In genomic region chr18:10135302-10135926, GRCh38 we compare ENCODE assay signal across 30 cellular contexts.
DNase-seq lines count a peak whose midpoint lies in the region; ATAC-seq, FAIRE-seq and TF ChIP-seq lines count a peak whose summit lies in the region.
"Had no signal": no experiment of that assay in that cellular context is flagged by ENCODE, and none has a peak within 500 bp of the region (broad histone marks: within the 10 kb centered on the region; RNA-seq: fewer than 3 reads in every experiment).

No MANE protein-coding gene starts in this region.

- H3K36me3 Mint-ChIP-seq in activated CD4-positive, alpha-beta T cell treated with anti-CD3 and anti-CD28 coated beads for 36 hours (ENCODE audit: low read depth) = no peaks in the 10 kb centered on the region
- no peaks in the 10 kb centered on the region for H3K36me3 Mint-ChIP-seq in astrocyte (ENCODE audit: low read depth, unreplicated experiment)
- H3K36me3 Mint-ChIP-seq in activated T-cell treated with anti-CD3 and anti-CD28 coated beads, Interleukin-2, amount 50 U/mL, for 24 hours (ENCODE audit: low read depth) = no peaks in the 10 kb centered on the region
- H3K36me3 Mint-ChIP-seq: CD4-positive, alpha-beta memory T cell had no signal

- no peaks in the 10 kb centered on the region for H3K9me3 Mint-ChIP-seq in activated CD4-positive, alpha-beta T cell treated with anti-CD3 and anti-CD28 coated beads for 36 hours (ENCODE audit: low read depth)
- H3K9me3 Mint-ChIP-seq in astrocyte (ENCODE audit: unreplicated experiment) = peaks cover 2% of the 10 kb centered on the region
- H3K9me3 Mint-ChIP-seq in activated T-cell treated with anti-CD3 and anti-CD28 coated beads, Interleukin-2, amount 50 U/mL, for 24 hours = no peaks in the 10 kb centered on the region
- H3K9me3 Mint-ChIP-seq: CD4-positive, alpha-beta memory T cell had no signal

- H4K8ac ChIP-seq in mesenchymal stem cell (ENCODE audit: low read length) = no peak overlapping the region

- H3K4ac ChIP-seq in mesenchymal stem cell (ENCODE audit: low read depth in 1 of 2, low read length in 2 of 2) = no peak overlapping the region

- peaks cover 7% of the 10 kb centered on the region for H3K4me1 Mint-ChIP-seq in activated CD4-positive, alpha-beta T cell treated with anti-CD3 and anti-CD28 coated beads for 36 hours
- H3K4me1 Mint-ChIP-seq in astrocyte (ENCODE audit: low read depth, unreplicated experiment) = peaks cover 28% of the 10 kb centered on the region
- H3K4me1 Mint-ChIP-seq in activated T-cell treated with anti-CD3 and anti-CD28 coated beads, Interleukin-2, amount 50 U/mL, for 24 hours (ENCODE audit: low read depth) = peaks cover 9% of the 10 kb centered on the region
- H3K4me1 Mint-ChIP-seq: CD4-positive, alpha-beta memory T cell had no signal

- H3K79me2 ChIP-seq in astrocyte (ENCODE audit: insufficient read depth, low read length) = no peaks in the 10 kb centered on the region

- DNase-seq in activated CD4-positive, alpha-beta T cell treated with anti-CD3 and anti-CD28 coated beads for 36 hours = no peak
- no peak for DNase-seq in activated CD4-positive, alpha-beta T cell treated with anti-CD3 and anti-CD28 coated beads, Interleukin-2, amount 50 U/mL, for 4 hours
- DNase-seq in astrocyte (ENCODE audit: low read depth) (no peak), mesenchymal stem cell (no peak), HT-29 (ENCODE audit: low spot score) (no peak)
- DNase-seq in stimulated activated CD4-positive, alpha-beta T cell treated with anti-CD3 and anti-CD28 coated beads, Interleukin-12 subunit alpha, Interleukin-12 subunit beta, amount 100 ng/mL, for 4 hours = no peak
- DNase-seq in activated T-cell treated with anti-CD3 and anti-CD28 coated beads, Interleukin-2, amount 50 U/mL, for 24 hours = no peak
- DNase-seq: ACHN; Caco-2; CD4-positive, alpha-beta memory T cell; DMS 273 treated with DMSO at 0.1 percent for 48 hours; DMS79 treated with DMSO at 0.1 percent for 48 hours; Karpas-422; MG63; NCI-H1048; NCI-H1417 treated with DMSO at 0.1 percent for 48 hours; NCI-H187 treated with DMSO at 0.1 percent for 48 hours; NCI-H2107; NCI-H446 treated with DMSO at 0.1 percent for 48 hours; NCI-H526 treated with DMSO at 0.1 percent for 48 hours; OCI-M1 had no signal

- H3K27ac ChIP-seq in astrocyte (ENCODE audit: low read depth, low read length) (no peak overlapping the region), mesenchymal stem cell (ENCODE audit: low read length, poor library complexity, severe bottlenecking) (no peak overlapping the region)
- H3K27ac ChIP-seq: 22Rv1; BLaER1 treated with 17β-estradiol and CSF1 and Interleukin-3, amounts not matched to agents 10 nM and 100 nM; SJSA1 had no signal

- FAIRE-seq in astrocyte (lab: Jason Lieb, UNC) = peak; percentile 39
- FAIRE-seq: GM12891, RCC 7860 had no signal

- no peak overlapping the region for H3K4me2 ChIP-seq in astrocyte (ENCODE audit: low read length)
- no peak overlapping the region for H3K4me2 ChIP-seq in mesenchymal stem cell (ENCODE audit: low read length, poor library complexity, severe bottlenecking)
- H3K4me2 ChIP-seq: BLaER1 treated with 17β-estradiol and CSF1 and Interleukin-3, amounts not matched to agents 10 nM and 100 nM; GM23338 had no signal

- POLR2A ChIA-PET in activated CD4-positive, alpha-beta T cell treated with anti-CD3 and anti-CD28 coated beads for 36 hours (lab: Charles Lee) = no interaction called here

- H3K14ac ChIP-seq in mesenchymal stem cell (ENCODE audit: low read length in 2 of 2) = no peak overlapping the region

- H3K79me1 ChIP-seq in mesenchymal stem cell (replicated peaks; ENCODE audit: low read length, poor library complexity, severe bottlenecking) = no peaks in the 10 kb centered on the region

- intact Hi-C loops in activated CD4-positive, alpha-beta T cell treated with anti-CD3 and anti-CD28 coated beads for 36 hours (cut with DNase I, micrococcal nuclease) = no loop called here

- no peak overlapping the region for H3K27ac Mint-ChIP-seq in activated CD4-positive, alpha-beta T cell treated with anti-CD3 and anti-CD28 coated beads for 36 hours
- H3K27ac Mint-ChIP-seq in astrocyte (ENCODE audit: unreplicated experiment) = no peak overlapping the region
- no peak overlapping the region for H3K27ac Mint-ChIP-seq in activated T-cell treated with anti-CD3 and anti-CD28 coated beads, Interleukin-2, amount 50 U/mL, for 24 hours
- H3K27ac Mint-ChIP-seq: CD4-positive, alpha-beta memory T cell; GM23338 had no signal

- no peak overlapping the region for H3K23ac ChIP-seq in mesenchymal stem cell (ENCODE audit: low read length in 2 of 2)

- no peak overlapping the region for H2AK5ac ChIP-seq in mesenchymal stem cell (ENCODE audit: low read length, severe bottlenecking)

- peak overlapping the region in 1 of 2 experiments; percentile 28 for H3K18ac ChIP-seq in mesenchymal stem cell (ENCODE audit: low read depth in 1 of 2, low read length in 2 of 2)

- peaks cover 3% of the 10 kb centered on the region for H3K27me3 ChIP-seq in astrocyte (ENCODE audit: insufficient read depth, low read length)
- H3K27me3 ChIP-seq in mesenchymal stem cell (ENCODE audit: control insufficient read depth in 1 of 2, insufficient read depth in 1 of 2, low read length in 2 of 2) = peaks cover 5% of the 10 kb centered on the region in 2 experiments
- H3K27me3 ChIP-seq: MG63, SJSA1 had no signal

- no peak overlapping the region for H2BK15ac ChIP-seq in mesenchymal stem cell (ENCODE audit: low read depth, poor library complexity, severe bottlenecking)

- no peaks in the 10 kb centered on the region for H4K20me1 ChIP-seq in astrocyte (ENCODE audit: insufficient read depth, low read length)
- H4K20me1 ChIP-seq: BLaER1 treated with 17β-estradiol and CSF1 and Interleukin-3, amounts not matched to agents 10 nM and 100 nM had no signal

- H3K9me3 ChIP-seq in astrocyte (ENCODE audit: insufficient read depth, low read depth, low read length) (no peaks in the 10 kb centered on the region), mesenchymal stem cell (ENCODE audit: control insufficient read depth, low read length) (no peaks in the 10 kb centered on the region)
- H3K9me3 ChIP-seq: Caco-2, HAP-1, MG63, SJSA1 had no signal

- H3K36me3 ChIP-seq in astrocyte (ENCODE audit: insufficient read depth, low read length) (no peaks in the 10 kb centered on the region), mesenchymal stem cell (ENCODE audit: control insufficient read depth in 1 of 2, insufficient read depth in 2 of 2, low read depth in 1 of 2, low read length in 2 of 2) (no peaks in the 10 kb centered on the region)
- H3K36me3 ChIP-seq: BLaER1 treated with 17β-estradiol and CSF1 and Interleukin-3, amounts not matched to agents 10 nM and 100 nM; HAP-1; MG63; SJSA1 had no signal

- H2BK5ac ChIP-seq in mesenchymal stem cell (ENCODE audit: low read depth, low read length, poor library complexity, severe bottlenecking) = peak overlapping the region; percentile 47

- no peak overlapping the region for H4K91ac ChIP-seq in mesenchymal stem cell (ENCODE audit: low read length)

- peak; percentile 26 for ATAC-seq in activated CD4-positive, alpha-beta T cell treated with anti-CD3 and anti-CD28 coated beads for 36 hours
- no peak for ATAC-seq in HG02973 (IDR thresholded peaks at IDR 0.05; ENCODE audit: unreplicated experiment)
- ATAC-seq: Right ventricle myocardium inferior had no signal

- H3K9ac ChIP-seq in astrocyte (ENCODE audit: low read length) = no peak overlapping the region
- H3K9ac ChIP-seq in mesenchymal stem cell (ENCODE audit: low read length) = no peak overlapping the region
- H3K9ac ChIP-seq: BLaER1 treated with 17β-estradiol and CSF1 and Interleukin-3, amounts not matched to agents 10 nM and 100 nM had no signal

- H2AFZ ChIP-seq in astrocyte (ENCODE audit: low read depth, low read length) (no peak overlapping the region), mesenchymal stem cell (ENCODE audit: low read depth, low read length) (no peak overlapping the region)
- H2AFZ ChIP-seq: GM23338 had no signal

- CTCF ChIA-PET in activated CD4-positive, alpha-beta T cell treated with anti-CD3 and anti-CD28 coated beads for 36 hours (lab: Charles Lee) = no interaction called here

- no peak overlapping the region for H2BK120ac ChIP-seq in mesenchymal stem cell (ENCODE audit: low read depth, low read length)

- no peak for TF ChIP-seq CTCF in astrocyte (IDR thresholded peaks at IDR 0.05; ENCODE audit: insufficient read depth, low read depth, low read length)

- WGBS in mesenchymal stem cell = 92% methylated on average over 2 of the region's 3 CpGs

- H2BK12ac ChIP-seq in mesenchymal stem cell (ENCODE audit: low read length in 2 of 2) = no peak overlapping the region

- H3K4me3 ChIP-seq in astrocyte (ENCODE audit: insufficient read depth, low read depth, low read length) (no peak overlapping the region), mesenchymal stem cell (ENCODE audit: insufficient read depth in 1 of 2, low read depth in 1 of 2, low read length in 2 of 2) (no peak overlapping the region)
- H3K4me3 ChIP-seq: BLaER1 treated with 17β-estradiol and CSF1 and Interleukin-3, amounts not matched to agents 10 nM and 100 nM; GM23338; HAP-1; MG63; SJSA1 had no signal

- H3K4me1 ChIP-seq in astrocyte (ENCODE audit: insufficient read depth, low read length) (peaks cover 21% of the 10 kb centered on the region), mesenchymal stem cell (ENCODE audit: control insufficient read depth, insufficient read depth, low read depth, low read length) (peaks cover 14% of the 10 kb centered on the region)
- H3K4me1 ChIP-seq: HAP-1 had no signal

- no peak overlapping the region for H3K4me3 Mint-ChIP-seq in activated CD4-positive, alpha-beta T cell treated with anti-CD3 and anti-CD28 coated beads for 36 hours
- no peak overlapping the region for H3K4me3 Mint-ChIP-seq in astrocyte (ENCODE audit: unreplicated experiment)
- H3K4me3 Mint-ChIP-seq in activated T-cell treated with anti-CD3 and anti-CD28 coated beads, Interleukin-2, amount 50 U/mL, for 24 hours = no peak overlapping the region
- H3K4me3 Mint-ChIP-seq: CD4-positive, alpha-beta memory T cell; GM23338 had no signal

- peaks cover 19% of the 10 kb centered on the region for H3K27me3 Mint-ChIP-seq in activated CD4-positive, alpha-beta T cell treated with anti-CD3 and anti-CD28 coated beads for 36 hours
- peaks cover 16% of the 10 kb centered on the region for H3K27me3 Mint-ChIP-seq in astrocyte (ENCODE audit: low read depth, unreplicated experiment)
- H3K27me3 Mint-ChIP-seq in activated T-cell treated with anti-CD3 and anti-CD28 coated beads, Interleukin-2, amount 50 U/mL, for 24 hours = peaks cover 36% of the 10 kb centered on the region
